In the genomic region with DNA sequence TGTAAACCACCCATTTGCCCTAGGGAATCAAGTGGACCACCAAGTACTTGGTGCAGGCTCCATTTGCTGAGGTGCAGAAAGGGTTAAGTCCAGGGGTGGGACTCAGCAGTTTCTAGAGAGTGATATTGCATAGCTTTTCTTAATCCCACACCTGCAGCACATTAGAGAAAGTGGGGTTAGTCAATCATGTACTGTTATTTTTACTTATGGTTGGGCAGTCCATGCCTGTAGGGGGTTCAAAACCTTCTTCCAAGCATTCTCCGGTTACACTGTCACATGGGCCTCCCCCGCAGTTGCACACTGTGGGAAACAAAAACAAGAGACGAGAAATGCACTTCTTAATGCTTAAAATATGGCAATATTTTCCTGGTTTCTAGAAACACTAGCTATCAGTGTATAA, we compare ENCODE assay signal across 1 cellular context.
TF ChIP-seq lines count a peak whose summit lies in the region.

No MANE protein-coding gene starts in this region.

TF ChIP-seq in HEK293, 187 proteins besides CTCF, POLR2A, EP300 and RAD21 (continued from another document):
- TF ChIP-seq, protein P1, sequence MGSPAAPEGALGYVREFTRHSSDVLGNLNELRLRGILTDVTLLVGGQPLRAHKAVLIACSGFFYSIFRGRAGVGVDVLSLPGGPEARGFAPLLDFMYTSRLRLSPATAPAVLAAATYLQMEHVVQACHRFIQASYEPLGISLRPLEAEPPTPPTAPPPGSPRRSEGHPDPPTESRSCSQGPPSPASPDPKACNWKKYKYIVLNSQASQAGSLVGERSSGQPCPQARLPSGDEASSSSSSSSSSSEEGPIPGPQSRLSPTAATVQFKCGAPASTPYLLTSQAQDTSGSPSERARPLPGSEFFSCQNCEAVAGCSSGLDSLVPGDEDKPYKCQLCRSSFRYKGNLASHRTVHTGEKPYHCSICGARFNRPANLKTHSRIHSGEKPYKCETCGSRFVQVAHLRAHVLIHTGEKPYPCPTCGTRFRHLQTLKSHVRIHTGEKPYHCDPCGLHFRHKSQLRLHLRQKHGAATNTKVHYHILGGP (tag by site-specific recombination; IDR thresholded peaks at IDR 0.05), result peak; percentile 89
- TF ChIP-seq GLI4 (tag by site-specific recombination; IDR thresholded peaks at IDR 0.05) (no peak), ZNF184 (tag by site-specific recombination; IDR thresholded peaks at IDR 0.05) (no peak), ZNF366 (tag by site-specific recombination; conservative IDR thresholded peaks at IDR 0.05) (no peak), ZNF561 (tag by site-specific recombination; IDR thresholded peaks at IDR 0.05; ENCODE audit: borderline replicate concordance) (0 out of 2 replicates have a peak, but pooled peaks have one; percentile 39), ZNF157 (tag by site-specific recombination; IDR thresholded peaks at IDR 0.05) (no peak)
